In the genomic region with DNA sequence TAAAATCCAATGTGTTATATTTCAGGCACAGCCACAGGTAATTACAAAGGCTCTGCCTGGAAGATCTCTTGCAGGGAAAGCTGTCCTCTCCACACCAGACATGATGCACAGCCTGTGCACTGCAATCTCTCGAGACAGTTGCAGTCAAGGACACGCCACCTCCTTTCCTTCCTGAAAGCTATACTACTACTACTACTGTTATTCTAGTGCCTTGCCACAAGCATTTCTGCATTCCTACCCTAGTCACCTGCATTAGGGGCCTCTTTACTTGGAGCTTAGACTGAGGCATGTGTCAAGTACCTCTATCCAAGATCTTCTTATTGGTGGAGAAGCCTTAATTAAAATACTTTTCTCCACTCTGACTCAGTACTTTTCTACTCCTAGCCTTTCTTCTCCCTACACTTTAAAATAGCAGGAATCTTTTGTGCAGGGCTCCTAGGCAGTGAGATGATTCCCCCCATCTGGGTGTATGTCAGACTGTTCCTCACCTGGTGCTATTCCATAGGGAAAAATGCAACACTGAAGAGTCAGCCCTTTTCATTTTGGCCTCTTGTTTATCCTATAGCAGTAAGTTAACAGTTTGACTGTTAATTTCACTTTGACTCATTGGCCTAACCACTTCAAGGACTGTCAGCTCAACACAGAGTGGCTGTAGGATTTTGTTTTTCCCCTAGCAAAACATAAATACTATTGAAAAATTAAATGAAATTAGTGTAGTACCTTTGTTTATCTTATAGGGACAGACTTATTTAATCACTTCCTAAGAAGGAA, we compare ENCODE assay signal across 11 cellular contexts.
DNase-seq lines count a peak whose midpoint lies in the region; ATAC-seq lines count a peak whose summit lies in the region.
"Had no signal": no experiment of that assay in that cellular context is flagged by ENCODE, and none has a peak within 500 bp of the region (broad histone marks: within the 10 kb centered on the region; RNA-seq: fewer than 3 reads in every experiment).

No MANE protein-coding gene starts in this region.

- H3K4me1 Mint-ChIP-seq in activated T-helper 17 cell treated with anti-CD3 and anti-CD28 coated beads, Interleukin-2, amount 50 U/mL, for 72 hours: no peaks in the 10 kb centered on the region

- no peaks in the 10 kb centered on the region for H3K9me3 Mint-ChIP-seq in activated T-helper 17 cell treated with anti-CD3 and anti-CD28 coated beads, Interleukin-2, amount 50 U/mL, for 72 hours
- H3K9me3 Mint-ChIP-seq: T-cell had no signal

- H3K36me3 Mint-ChIP-seq in activated T-helper 17 cell treated with anti-CD3 and anti-CD28 coated beads, Interleukin-2, amount 50 U/mL, for 72 hours (ENCODE audit: low read depth): peaks cover 7% of the 10 kb centered on the region

- peak overlapping the region; percentile 6 for H3K27ac Mint-ChIP-seq in activated T-helper 17 cell treated with anti-CD3 and anti-CD28 coated beads, Interleukin-2, amount 50 U/mL, for 72 hours
- H3K27ac Mint-ChIP-seq: T-cell had no signal

- DNase-seq in SIG-M5 treated with dmso at 0.1 percent for 504 hours (lab: John Stamatoyannopoulos, UW; ENCODE audit: unreplicated experiment): no peak
- DNase-seq in COLO668 (lab: John Stamatoyannopoulos, UW; ENCODE audit: unreplicated experiment): no peak
- no peak for DNase-seq in DMS53 (lab: John Stamatoyannopoulos, UW)
- DNase-seq: NCI-H526 treated with DMSO at 0.1 percent for 48 hours, right lobe of liver, T-cell had no signal

- H3K27me3 Mint-ChIP-seq in activated T-helper 17 cell treated with anti-CD3 and anti-CD28 coated beads, Interleukin-2, amount 50 U/mL, for 72 hours: no peaks in the 10 kb centered on the region
- H3K27me3 Mint-ChIP-seq: T-cell had no signal

- ATAC-seq in GM18517 (IDR thresholded peaks at IDR 0.05; ENCODE audit: unreplicated experiment) (peak; percentile 81), GM19372 (IDR thresholded peaks at IDR 0.05; ENCODE audit: low read depth, unreplicated experiment) (peak; percentile 84), HG02885 (IDR thresholded peaks at IDR 0.05; ENCODE audit: poor library complexity, unreplicated experiment) (peak; percentile 89), GM21528 (IDR thresholded peaks at IDR 0.05; ENCODE audit: low FRiP score, unreplicated experiment) (no peak)
- ATAC-seq in activated T-helper 17 cell treated with anti-CD3 and anti-CD28 coated beads, Interleukin-2, amount 50 U/mL, for 72 hours (replicated peaks): peak; percentile 95
- ATAC-seq: right lobe of liver, T-cell had no signal

- H3K4me3 Mint-ChIP-seq in activated T-helper 17 cell treated with anti-CD3 and anti-CD28 coated beads, Interleukin-2, amount 50 U/mL, for 72 hours: no peak overlapping the region
- H3K4me3 Mint-ChIP-seq: T-cell had no signal
